In genomic region chr1:150553392-150554085, GRCh38 we compare ENCODE assay signal across 1 cellular context.
TF ChIP-seq lines count a peak whose summit lies in the region.

No MANE protein-coding gene starts in this region.

TF ChIP-seq in endothelial cell of umbilical vein, 7 proteins besides CTCF, POLR2A, EP300 and RAD21:
- TF ChIP-seq JUN (IDR thresholded peaks at IDR 0.05; ENCODE audit: borderline replicate concordance, insufficient read depth, insufficient read length, low read depth) (no peak), EZH2 (IDR thresholded peaks at IDR 0.05; ENCODE audit: borderline replicate concordance, low read depth, low read length, severe bottlenecking) (no peak), MAX (IDR thresholded peaks at IDR 0.05; ENCODE audit: insufficient read depth, insufficient read length) (no peak)
